Comparison of ENCODE assay signal across 16 cellular contexts in the genomic region with DNA sequence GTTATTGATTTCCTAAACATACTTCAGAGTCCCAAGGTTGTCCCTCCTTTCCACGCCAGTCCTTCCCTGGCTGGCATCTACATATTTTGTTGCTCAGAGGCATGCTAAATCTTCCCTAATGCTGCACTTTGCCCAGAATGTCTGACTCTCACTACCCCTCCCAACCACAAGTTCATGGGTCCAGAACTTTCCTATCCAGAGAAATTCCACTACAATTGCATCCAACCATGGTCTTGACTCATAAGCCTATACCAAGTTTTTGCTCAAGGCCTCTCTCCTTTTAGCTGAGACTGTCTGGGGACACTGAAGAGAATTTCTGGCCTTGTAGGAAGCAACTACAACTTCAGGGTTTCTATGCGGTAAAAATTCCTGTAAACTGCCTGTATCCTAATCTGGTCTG.
A peak's percentile ranks its signal among the peaks of the same experiment; 100 is the strongest.
DNase-seq lines count a peak whose midpoint lies in the region; ATAC-seq and TF ChIP-seq lines count a peak whose summit lies in the region.
"Had no signal": no experiment of that assay in that cellular context is flagged by ENCODE, and none has a peak within 500 bp of the region (broad histone marks: within the 10 kb centered on the region; RNA-seq: fewer than 3 reads in every experiment).

No MANE protein-coding gene starts in this region.

- no peak overlapping the region for H2AFZ ChIP-seq in GM23248

- no peak for TF ChIP-seq CTCF in progenitor cell of endocrine pancreas (IDR thresholded peaks at IDR 0.05; ENCODE audit: unreplicated experiment)

- no peaks in the 10 kb centered on the region for H3K27me3 ChIP-seq in GM23248 (replicated peaks; ENCODE audit: insufficient read depth)

- H3K4me3 Mint-ChIP-seq in stimulated activated memory B cell treated with anti-CD40 and anti-IgM and Interleukin-4, amounts not matched to agents 10 μg/mL and 1 μg/mL and 100 μg/mL, for 72 hours, result no peak overlapping the region
- H3K4me3 Mint-ChIP-seq in progenitor cell of endocrine pancreas (ENCODE audit: low read depth), result no peak overlapping the region
- H3K4me3 Mint-ChIP-seq: CD14-positive monocyte had no signal

- H3F3A ChIP-seq in GM23248 (ENCODE audit: insufficient read depth), result no peaks in the 10 kb centered on the region

- H3K4me2 ChIP-seq in GM23248 (ENCODE audit: unreplicated experiment), result no peak overlapping the region
- H3K4me2 ChIP-seq: A549 had no signal

- WGBS in GM23248 (ENCODE audit: low coverage in 1 of 2, low lambda C conversion rate in 2 of 2, missing lambda C conversion rate in 2 of 2), 2 experiments, result 98% methylated on average over 2 of the region's 2 CpGs

- peaks cover 5% of the 10 kb centered on the region; the same call in 1 of the 2 replicates for H3K4me1 ChIP-seq in GM23248 (ENCODE audit: insufficient read depth)
- H3K4me1 ChIP-seq: HAP-1 had no signal

- no peaks in the 10 kb centered on the region for H3K36me3 ChIP-seq in GM23248 (ENCODE audit: low read depth)
- H3K36me3 ChIP-seq: HAP-1 had no signal

- no peaks in the 10 kb centered on the region for H3K27me3 Mint-ChIP-seq in stimulated activated memory B cell treated with anti-CD40 and anti-IgM and Interleukin-4, amounts not matched to agents 10 μg/mL and 1 μg/mL and 100 μg/mL, for 72 hours
- no peaks in the 10 kb centered on the region for H3K27me3 Mint-ChIP-seq in progenitor cell of endocrine pancreas

- no peak for ATAC-seq in stimulated activated memory B cell treated with anti-CD40 and anti-IgM and Interleukin-4, amounts not matched to agents 10 μg/mL and 1 μg/mL and 100 μg/mL, for 72 hours
- ATAC-seq: A549 had no signal

- peak; percentile 59 for DNase-seq in GM23248
- DNase-seq in amniotic epithelial cell (ENCODE audit: low read depth), result peak; percentile 54
- peak; percentile 30 for DNase-seq in fibroblast of gingiva (ENCODE audit: low read depth)
- peak; percentile 93 for DNase-seq in renal cortical epithelial cell (ENCODE audit: low read depth)
- no peak for DNase-seq in activated CD4-positive, alpha-beta T cell treated with anti-CD3 and anti-CD28 coated beads for 48 hours
- DNase-seq in progenitor cell of endocrine pancreas (ENCODE audit: low spot score, unreplicated experiment), result no peak
- DNase-seq: COR-L47, NCI-H1105 treated with DMSO at 0.1 percent for 48 hours, NCI-H187, NCI-H69, SHP77 treated with DMSO at 0.1 percent for 48 hours had no signal

- in situ Hi-C loops in GM23248 (cut with MboI), result no loop called here

- no peaks in the 10 kb centered on the region for H3K9me3 ChIP-seq in GM23248 (ENCODE audit: low read depth)
- H3K9me3 ChIP-seq: A549, HAP-1 had no signal

- H3K9me3 Mint-ChIP-seq in stimulated activated memory B cell treated with anti-CD40 and anti-IgM and Interleukin-4, amounts not matched to agents 10 μg/mL and 1 μg/mL and 100 μg/mL, for 72 hours, result peaks cover 9% of the 10 kb centered on the region
- no peaks in the 10 kb centered on the region for H3K9me3 Mint-ChIP-seq in progenitor cell of endocrine pancreas (ENCODE audit: low read depth)

- no peaks in the 10 kb centered on the region for H4K20me1 ChIP-seq in GM23248 (ENCODE audit: insufficient read depth)

- H3K36me3 Mint-ChIP-seq in stimulated activated memory B cell treated with anti-CD40 and anti-IgM and Interleukin-4, amounts not matched to agents 10 μg/mL and 1 μg/mL and 100 μg/mL, for 72 hours, result no peaks in the 10 kb centered on the region
- H3K36me3 Mint-ChIP-seq in progenitor cell of endocrine pancreas (ENCODE audit: insufficient read depth), result no peaks in the 10 kb centered on the region
- H3K36me3 Mint-ChIP-seq: CD14-positive monocyte had no signal

- H3K4me3 ChIP-seq in GM23248, result no peak overlapping the region
- H3K4me3 ChIP-seq: A549, HAP-1 had no signal

- no peaks in the 10 kb centered on the region for H3K4me1 Mint-ChIP-seq in stimulated activated memory B cell treated with anti-CD40 and anti-IgM and Interleukin-4, amounts not matched to agents 10 μg/mL and 1 μg/mL and 100 μg/mL, for 72 hours
- H3K4me1 Mint-ChIP-seq in progenitor cell of endocrine pancreas (ENCODE audit: low read depth), result peaks cover 2% of the 10 kb centered on the region
- H3K4me1 Mint-ChIP-seq: CD14-positive monocyte had no signal

- H3K9me2 ChIP-seq in GM23248 (ENCODE audit: insufficient read depth), result no peaks in the 10 kb centered on the region

- no peak overlapping the region for H3K27ac Mint-ChIP-seq in stimulated activated memory B cell treated with anti-CD40 and anti-IgM and Interleukin-4, amounts not matched to agents 10 μg/mL and 1 μg/mL and 100 μg/mL, for 72 hours
- H3K27ac Mint-ChIP-seq in progenitor cell of endocrine pancreas, result no peak overlapping the region
- H3K27ac Mint-ChIP-seq: CD14-positive monocyte had no signal

- H3K27ac ChIP-seq in GM23248, result no peak overlapping the region
- H3K27ac ChIP-seq: A549, HL-60 had no signal

- no peak overlapping the region for H3K9ac ChIP-seq in GM23248

- H3K79me2 ChIP-seq in GM23248 (ENCODE audit: insufficient read depth), result peaks cover 91% of the 10 kb centered on the region

Comparison
In these comparisons a context has a peak if more than half of its experiments do, and no peak if none do; other contexts are left out.
1. DNase-seq: peak in GM23248 (single experiment), amniotic epithelial cell (single experiment), fibroblast of gingiva (single experiment) and renal cortical epithelial cell (single experiment); none in activated CD4-positive, alpha-beta T cell treated with anti-CD3 and anti-CD28 coated beads for 48 hours (single experiment) and progenitor cell of endocrine pancreas (single experiment).